30 cellular contexts compared by ENCODE assay signal in genomic region chr3:166663194-166663593, GRCh38.
DNase-seq lines count a peak whose midpoint lies in the region; ATAC-seq and TF ChIP-seq lines count a peak whose summit lies in the region.
"Had no signal": no experiment of that assay in that cellular context is flagged by ENCODE, and none has a peak within 500 bp of the region (broad histone marks: within the 10 kb centered on the region; RNA-seq: fewer than 3 reads in every experiment).

No MANE protein-coding gene starts in this region.

- H3K4me3 Mint-ChIP-seq in activated CD8-positive, alpha-beta T cell treated with anti-CD3 and anti-CD28 coated beads for 36 hours, result no peak overlapping the region
- H3K4me3 Mint-ChIP-seq: activated CD4-positive, alpha-beta memory T cell treated with anti-CD3 and anti-CD28 coated beads, Interleukin-2, amount 10 ng/mL, durations not matched to agents 7 days and 5 days; activated T-helper 1 cell treated with anti-CD3 and anti-CD28 coated beads, Interleukin-12 subunit alpha, Interleukin-12 subunit beta, Interleukin-2, Interleukin-4 antibody, amounts not matched to agents 30 ng/mL and 10 ng/mL and 1 ng/mL, durations not matched to agents 14 hours and 24 hours and 36 hours; CD4-positive, CD25-positive, alpha-beta regulatory T cell; central memory CD8-positive, alpha-beta T cell; mesothelial cell of epicardium had no signal

- no peaks in the 10 kb centered on the region for H3K36me3 ChIP-seq in lower lobe of right lung
- H3K36me3 ChIP-seq: gastroesophageal sphincter, HAP-1, left ventricle myocardium inferior, right atrium auricular region had no signal

- no peak overlapping the region for H3K4me3 ChIP-seq in lower lobe of right lung
- H3K4me3 ChIP-seq: gastroesophageal sphincter, GM12878, HAP-1, left ventricle myocardium inferior, right atrium auricular region had no signal

- no peaks in the 10 kb centered on the region for H3K4me1 Mint-ChIP-seq in activated CD8-positive, alpha-beta T cell treated with anti-CD3 and anti-CD28 coated beads for 36 hours (ENCODE audit: low read depth)
- H3K4me1 Mint-ChIP-seq: activated CD4-positive, alpha-beta memory T cell treated with anti-CD3 and anti-CD28 coated beads, Interleukin-2, amount 10 ng/mL, durations not matched to agents 7 days and 5 days; CD4-positive, CD25-positive, alpha-beta regulatory T cell; central memory CD8-positive, alpha-beta T cell; mesothelial cell of epicardium had no signal

- POLR2A ChIA-PET in activated CD8-positive, alpha-beta T cell treated with anti-CD3 and anti-CD28 coated beads for 36 hours (lab: Charles Lee), result no interaction called here

- H3K9me3 Mint-ChIP-seq in activated CD8-positive, alpha-beta T cell treated with anti-CD3 and anti-CD28 coated beads for 36 hours, result peaks cover 28% of the 10 kb centered on the region

- no peak for ATAC-seq in lower lobe of right lung
- ATAC-seq in activated CD8-positive, alpha-beta T cell treated with anti-CD3 and anti-CD28 coated beads for 36 hours, result no peak
- ATAC-seq: gastroesophageal sphincter, GM12878 had no signal

- in situ Hi-C loops in ACHN (cut with HindIII; ENCODE audit: low pct_ligation_motif_present, low pct_unique_long_range_greater_than_20kb, low sequenced_read_pairs), result no loop called here

- H3K27ac ChIP-seq in lower lobe of right lung, result no peak overlapping the region
- H3K27ac ChIP-seq: gastroesophageal sphincter, HL-60, left ventricle myocardium inferior, right atrium auricular region had no signal

- TF ChIP-seq CTCF in lower lobe of right lung (IDR thresholded peaks at IDR 0.05), result no peak
- no peak for TF ChIP-seq CTCF in activated CD8-positive, alpha-beta T cell treated with anti-CD3 and anti-CD28 coated beads for 36 hours (IDR thresholded peaks at IDR 0.05)

- DNase-seq in ACHN (peak; percentile 7), HT1080 (ENCODE audit: low read depth) (peak; percentile 98), SW480 (ENCODE audit: low spot score) (peak; percentile 1), glomerular visceral epithelial cell (ENCODE audit: extremely low spot score) (peak; percentile 23), lower lobe of right lung (no peak), NCI-H446 (lab: John Stamatoyannopoulos, UW) (no peak), NCI-H2029 (lab: John Stamatoyannopoulos, UW) (no peak)
- no peak for DNase-seq in activated CD8-positive, alpha-beta T cell treated with anti-CD3 and anti-CD28 coated beads for 36 hours
- DNase-seq: activated CD4-positive, alpha-beta memory T cell treated with anti-CD3 and anti-CD28 coated beads, Interleukin-2, amount 10 ng/mL, durations not matched to agents 7 days and 5 days; activated CD4-positive, alpha-beta T cell treated with anti-CD3 and anti-CD28 coated beads for 1 hour; activated CD8-positive, alpha-beta memory T cell treated with anti-CD3 and anti-CD28 coated beads, Interleukin-2, amount 50 U/mL, for 48 hours; activated naive CD4-positive, alpha-beta T cell treated with Interleukin-2 at 50 U/mL for 16 hours; CD4-positive, CD25-positive, alpha-beta regulatory T cell; EL; hippocampal formation; left ventricle myocardium inferior; NCI-H1048; NCI-H1694; SK-N-SH; stimulated activated CD4-positive, alpha-beta T cell treated with anti-CD3 and anti-CD28 coated beads, Interleukin-1b, Interleukin-23, amount 100 ng/mL, for 48 hours; stimulated activated naive CD4-positive, alpha-beta T cell treated with Interleukin-2 at 50 U/mL for 16 hours; T-helper 2 cell had no signal

- no peak overlapping the region for H3K27ac Mint-ChIP-seq in activated CD8-positive, alpha-beta T cell treated with anti-CD3 and anti-CD28 coated beads for 36 hours
- H3K27ac Mint-ChIP-seq: activated CD4-positive, alpha-beta memory T cell treated with anti-CD3 and anti-CD28 coated beads, Interleukin-2, amount 10 ng/mL, durations not matched to agents 7 days and 5 days; activated T-helper 1 cell treated with anti-CD3 and anti-CD28 coated beads, Interleukin-12 subunit alpha, Interleukin-12 subunit beta, Interleukin-2, Interleukin-4 antibody, amounts not matched to agents 30 ng/mL and 10 ng/mL and 1 ng/mL, durations not matched to agents 14 hours and 24 hours and 36 hours; mesothelial cell of epicardium had no signal

- no peaks in the 10 kb centered on the region for H3K27me3 Mint-ChIP-seq in activated CD8-positive, alpha-beta T cell treated with anti-CD3 and anti-CD28 coated beads for 36 hours
- H3K27me3 Mint-ChIP-seq: activated CD4-positive, alpha-beta memory T cell treated with anti-CD3 and anti-CD28 coated beads, Interleukin-2, amount 10 ng/mL, durations not matched to agents 7 days and 5 days; CD4-positive, CD25-positive, alpha-beta regulatory T cell; central memory CD8-positive, alpha-beta T cell had no signal

- CTCF ChIA-PET in activated CD8-positive, alpha-beta T cell treated with anti-CD3 and anti-CD28 coated beads for 36 hours (lab: Charles Lee), result no interaction called here

- H3K27me3 ChIP-seq in lower lobe of right lung (ENCODE audit: low read depth), result no peaks in the 10 kb centered on the region
- H3K27me3 ChIP-seq: gastroesophageal sphincter, right atrium auricular region had no signal

- H3K4me1 ChIP-seq in lower lobe of right lung, result no peaks in the 10 kb centered on the region
- H3K4me1 ChIP-seq: gastroesophageal sphincter, HAP-1, left ventricle myocardium inferior, right atrium auricular region had no signal

- H3K36me3 Mint-ChIP-seq in activated CD8-positive, alpha-beta T cell treated with anti-CD3 and anti-CD28 coated beads for 36 hours (ENCODE audit: low read depth), result no peaks in the 10 kb centered on the region
- H3K36me3 Mint-ChIP-seq: CD4-positive, CD25-positive, alpha-beta regulatory T cell; mesothelial cell of epicardium had no signal

- intact Hi-C loops in lower lobe of right lung (cut with DNase I), result no loop called here
- intact Hi-C loops in activated CD8-positive, alpha-beta T cell treated with anti-CD3 and anti-CD28 coated beads for 36 hours (cut with micrococcal nuclease), result no loop called here

- H3K9me3 ChIP-seq in lower lobe of right lung, result peaks cover 7% of the 10 kb centered on the region
- H3K9me3 ChIP-seq: HAP-1 had no signal

Comparison
In these comparisons a context has a peak if more than half of its experiments do, and no peak if none do; other contexts are left out.
1. DNase-seq: peak in ACHN (single experiment), HT1080 (single experiment), SW480 (single experiment) and glomerular visceral epithelial cell (single experiment); none in lower lobe of right lung (single experiment), NCI-H446 (0 of 2), activated CD8-positive, alpha-beta T cell treated with anti-CD3 and anti-CD28 coated beads for 36 hours (single experiment) and NCI-H2029 (single experiment).